ENCODE assay signal across 10 cellular contexts in genomic region chr2:169478339-169478738, GRCh38. TPM values are rescaled to one million over a fixed set of nuclear protein-coding genes. Genes with fewer than 3 reads are reported as not detected.
DNase-seq lines count a peak whose midpoint lies in the region; ATAC-seq and TF ChIP-seq lines count a peak whose summit lies in the region.
"Had no signal": no experiment of that assay in that cellular context is flagged by ENCODE, and none has a peak within 500 bp of the region (broad histone marks: within the 10 kb centered on the region; RNA-seq: fewer than 3 reads in every experiment).

No MANE protein-coding gene starts in this region.

- peak overlapping the region; percentile 95 for H4K5ac ChIP-seq in IMR-90 (ENCODE audit: low read depth, low read length)

- H3K36me3 Mint-ChIP-seq in activated T-helper 2 cell treated with anti-CD3 and anti-CD28 coated beads, Interferon-gamma antibody, Interleukin-2, Interleukin-4, amounts not matched to agents 10 μg/mL and 5 μg/mL and 100 μg/mL, durations not matched to agents 14 hours and 24 hours and 36 hours (ENCODE audit: low read depth) = no peaks in the 10 kb centered on the region

- intact Hi-C loops in IMR-90 (cut with micrococcal nuclease) = loop anchor here (2.0 kb wide), 1 partner anchor 320 kb away; the partner anchor contains the start of gene SSB
- intact Hi-C loops in activated T-helper 2 cell treated with anti-CD3 and anti-CD28 coated beads, Interferon-gamma antibody, Interleukin-2, Interleukin-4, amounts not matched to agents 10 μg/mL and 5 μg/mL and 100 μg/mL, durations not matched to agents 14 hours and 24 hours and 36 hours (cut with micrococcal nuclease) = no loop called here
- intact Hi-C loops in right cardiac atrium (cut with DNase I) = no loop called here
- intact Hi-C loops in sigmoid colon (cut with DNase I) = loop anchor here (10.0 kb wide), 1 partner anchor 76 kb away; no protein-coding TSS in a partner anchor

- H4K91ac ChIP-seq in IMR-90 (ENCODE audit: insufficient read depth, low read depth, low read length) = no peak overlapping the region

- H3K18ac ChIP-seq in IMR-90 (ENCODE audit: low read depth, low read length) = no peak overlapping the region

- no peak for TF ChIP-seq EP300 in sigmoid colon (IDR thresholded peaks at IDR 0.05)

- H2BK120ac ChIP-seq in IMR-90 (ENCODE audit: low read depth, low read length) = no peak overlapping the region

- ATAC-seq in IMR-90 (ENCODE audit: low read depth) (no peak), right cardiac atrium (peak; percentile 36 to 51), GM21576 (IDR thresholded peaks at IDR 0.05; ENCODE audit: unreplicated experiment) (no peak), GM21717 (IDR thresholded peaks at IDR 0.05; ENCODE audit: unreplicated experiment) (no peak)

- H3K9me3 ChIP-seq in IMR-90 (ENCODE audit: control insufficient read depth, insufficient read depth, low read length) = no peaks in the 10 kb centered on the region
- H3K9me3 ChIP-seq in right cardiac atrium (ENCODE audit: control insufficient read depth, low read length) = no peaks in the 10 kb centered on the region
- H3K9me3 ChIP-seq in sigmoid colon = no peaks in the 10 kb centered on the region
- no peaks in the 10 kb centered on the region for H3K9me3 ChIP-seq in HAP-1

- H3K4me3 Mint-ChIP-seq in activated T-helper 2 cell treated with anti-CD3 and anti-CD28 coated beads, Interferon-gamma antibody, Interleukin-2, Interleukin-4, amounts not matched to agents 10 μg/mL and 5 μg/mL and 100 μg/mL, durations not matched to agents 14 hours and 24 hours and 36 hours (ENCODE audit: low read depth) = peak overlapping the region; percentile 88

- no peaks in the 10 kb centered on the region for H3K9me3 Mint-ChIP-seq in activated T-helper 2 cell treated with anti-CD3 and anti-CD28 coated beads, Interferon-gamma antibody, Interleukin-2, Interleukin-4, amounts not matched to agents 10 μg/mL and 5 μg/mL and 100 μg/mL, durations not matched to agents 14 hours and 24 hours and 36 hours

- H3K56ac ChIP-seq in IMR-90 (ENCODE audit: extremely low read depth, insufficient read depth, low read length) = no peak overlapping the region

- no TSS peak for BruUV-seq in IMR-90 (replicated peaks; lab: Mats Ljungman, UMichigan)

- H3K36me3 ChIP-seq in IMR-90 (ENCODE audit: control insufficient read depth, insufficient read depth, low read length) (no peaks in the 10 kb centered on the region), sigmoid colon (peaks cover 0 to 15% (median 2%) of the 10 kb centered on the region in 4 donors), HAP-1 (replicated peaks) (no peaks in the 10 kb centered on the region)

- no peak overlapping the region for H2AK9ac ChIP-seq in IMR-90 (replicated peaks; ENCODE audit: low read depth, low read length, poor library complexity)

- H2BK15ac ChIP-seq in IMR-90 (ENCODE audit: low read depth, low read length) = no peak overlapping the region

- H3K14ac ChIP-seq in IMR-90 (replicated peaks; ENCODE audit: low read depth, low read length) = no peak overlapping the region

- no peak for TF ChIP-seq CTCF in IMR-90 (conservative IDR thresholded peaks at IDR 0.05; ENCODE audit: low read depth, low read length)
- TF ChIP-seq CTCF in sigmoid colon (IDR thresholded peaks at IDR 0.05) = no peak

- no peak overlapping the region for H3K9ac ChIP-seq in IMR-90 (ENCODE audit: low read depth, low read length)

- no peak overlapping the region for H2AK5ac ChIP-seq in IMR-90 (ENCODE audit: low read depth, low read length)

- no peak for TF ChIP-seq RAD21 in IMR-90 (IDR thresholded peaks at IDR 0.05; ENCODE audit: low read length)

- H3K9me1 ChIP-seq in IMR-90 (ENCODE audit: insufficient read depth, low read length) = 0 out of 2 replicates have a peak, but pooled peaks cover 8% of the 10 kb centered on the region

- no peak overlapping the region for H3K4me3 ChIP-seq in IMR-90 (ENCODE audit: insufficient read depth, low read depth, low read length)
- no peak overlapping the region for H3K4me3 ChIP-seq in right cardiac atrium (ENCODE audit: low read length)
- no peak overlapping the region for H3K4me3 ChIP-seq in sigmoid colon
- no peak overlapping the region for H3K4me3 ChIP-seq in HAP-1

- H3K4me1 ChIP-seq in IMR-90 (ENCODE audit: control insufficient read depth, insufficient read depth, low read length) (peaks cover 8% of the 10 kb centered on the region), right cardiac atrium (ENCODE audit: control insufficient read depth, insufficient read depth, low read length) (no peaks in the 10 kb centered on the region), sigmoid colon (peaks cover 0 to 7% (median 4%) of the 10 kb centered on the region in 4 donors), HAP-1 (peaks cover 5% of the 10 kb centered on the region; the same call in 1 of the 2 replicates)

- H3K4ac ChIP-seq in IMR-90 (ENCODE audit: low read depth, low read length) = no peak overlapping the region

- no peaks in the 10 kb centered on the region for H3K27me3 ChIP-seq in IMR-90 (ENCODE audit: control insufficient read depth, insufficient read depth, low read length)
- H3K27me3 ChIP-seq in right cardiac atrium (ENCODE audit: control insufficient read depth, insufficient read depth) = no peaks in the 10 kb centered on the region
- no peaks in the 10 kb centered on the region for H3K27me3 ChIP-seq in sigmoid colon
- H3K27me3 ChIP-seq in HAP-1 (ENCODE audit: low read depth) = no peaks in the 10 kb centered on the region

- no peak overlapping the region for H2BK5ac ChIP-seq in IMR-90 (ENCODE audit: low read depth, low read length, poor library complexity, severe bottlenecking)

- H4K20me1 ChIP-seq in IMR-90 (ENCODE audit: insufficient read depth, low read length) = no peaks in the 10 kb centered on the region

- H3K4me2 ChIP-seq in IMR-90 (ENCODE audit: low read depth, low read length) = no peak overlapping the region; the same call in 1 of the 2 replicates

- no peak overlapping the region for H3K23ac ChIP-seq in IMR-90 (ENCODE audit: low read depth, low read length)

- DNase-seq in IMR-90 = peak; percentile 58
- no peak for DNase-seq in activated T-helper 2 cell treated with anti-CD3 and anti-CD28 coated beads, Interferon-gamma antibody, Interleukin-2, Interleukin-4, amounts not matched to agents 10 μg/mL and 5 μg/mL and 100 μg/mL, durations not matched to agents 14 hours and 24 hours and 36 hours (ENCODE audit: low spot score)
- peak in 2 of 3 donors; percentile 24 to 42 for DNase-seq in right cardiac atrium
- no peak for DNase-seq in sigmoid colon
- DNase-seq in HAP-1 (ENCODE audit: low spot score in 2 of 2) = no peak
- DNase-seq: left colon, NCI-H1105 had no signal

- H2BK20ac ChIP-seq in IMR-90 (ENCODE audit: low read depth, low read length) = no peak overlapping the region

- no CpG with 5 or more reads among the region's 3 CpGs for WGBS in IMR-90 (ENCODE audit: extremely low coverage in 2 of 2, insufficient read length in 1 of 2), 2 experiments
- WGBS in right cardiac atrium = 36% methylated on average over 3 of the region's 3 CpGs
- WGBS in sigmoid colon, 2 donors = 68 to 75% methylated on average over 3 of the region's 3 CpGs

- no peak overlapping the region for H3K27ac ChIP-seq in IMR-90 (ENCODE audit: insufficient read depth, low read length)
- no peak overlapping the region for H3K27ac ChIP-seq in right cardiac atrium (ENCODE audit: low read length)
- peak overlapping the region in 3 of 4 donors; percentile 82 to 84 (median 83) for H3K27ac ChIP-seq in sigmoid colon
- H3K27ac ChIP-seq: SK-N-MC had no signal

- peak overlapping the region; percentile 97 for H2AFZ ChIP-seq in IMR-90 (replicated peaks; ENCODE audit: low read length, poor library complexity)

- in situ Hi-C loops in IMR-90 (cut with MboI; ENCODE audit: low sequenced_read_pairs) (no loop called here), HAP-1 (cut with MboI; ENCODE audit: low sequenced_read_pairs) (no loop called here)

- peak overlapping the region; percentile 91 to 98; a peak in 2 of 4 replicates for H4K8ac ChIP-seq in IMR-90 (ENCODE audit: low read depth in 2 of 2, low read length in 2 of 2)

- H3K27ac Mint-ChIP-seq in activated T-helper 2 cell treated with anti-CD3 and anti-CD28 coated beads, Interferon-gamma antibody, Interleukin-2, Interleukin-4, amounts not matched to agents 10 μg/mL and 5 μg/mL and 100 μg/mL, durations not matched to agents 14 hours and 24 hours and 36 hours = no peak overlapping the region

- H3K79me1 ChIP-seq in IMR-90 (ENCODE audit: low read depth in 1 of 2, low read length in 2 of 2) = peaks cover 0 to 14% of the 10 kb centered on the region in 2 experiments; a peak in 2 of 4 replicates

- no peak for TF ChIP-seq POLR2A in IMR-90 (IDR thresholded peaks at IDR 0.05; ENCODE audit: low read depth, low read length)
- TF ChIP-seq POLR2A in sigmoid colon (IDR thresholded peaks at IDR 0.05) = no peak

- dilution Hi-C loops in IMR-90 (cut with HindIII; ENCODE audit: low sequenced_read_pairs, unreplicated experiment) = no loop called here

- H3K27me3 Mint-ChIP-seq in activated T-helper 2 cell treated with anti-CD3 and anti-CD28 coated beads, Interferon-gamma antibody, Interleukin-2, Interleukin-4, amounts not matched to agents 10 μg/mL and 5 μg/mL and 100 μg/mL, durations not matched to agents 14 hours and 24 hours and 36 hours (ENCODE audit: low read depth) = no peaks in the 10 kb centered on the region

- POLR2A ChIA-PET in IMR-90 (lab: Charles Lee; ENCODE audit: unreplicated experiment) = no interaction called here

- CTCF ChIA-PET in IMR-90 (lab: Yijun Ruan, JAX) = interaction anchor here (1.2 kb wide), 1 partner anchor 16 kb away, joined by 9 read pairs; no protein-coding TSS in a partner anchor

- H3K4me1 Mint-ChIP-seq in activated T-helper 2 cell treated with anti-CD3 and anti-CD28 coated beads, Interferon-gamma antibody, Interleukin-2, Interleukin-4, amounts not matched to agents 10 μg/mL and 5 μg/mL and 100 μg/mL, durations not matched to agents 14 hours and 24 hours and 36 hours (ENCODE audit: low read depth) = peaks cover 12% of the 10 kb centered on the region

RNA-seq across cellular contexts. Expression of gene BBS5, which starts 1.0 kb away (rescaled TPM):
- 1.4 and 1.9 TPM in 2 replicates for total RNA-seq in IMR-90 (2012; rRNA removed)
- 4.1 and 4.4 TPM in 2 replicates for polyA plus RNA-seq in IMR-90 (2012; rRNA removed)
- 5.0 and 5.7 TPM in 2 replicates for polyA plus RNA-seq in IMR-90 (2012; cell fraction: cytosol; rRNA removed)
- polyA plus RNA-seq in IMR-90 (2012; cell fraction: nucleus; rRNA removed; ENCODE audit: low replicate concordance) = 11.6 and 17.6 TPM in 2 replicates
- total RNA-seq in activated T-helper 2 cell treated with anti-CD3 and anti-CD28 coated beads, Interferon-gamma antibody, Interleukin-2, Interleukin-4, amounts not matched to agents 10 μg/mL and 5 μg/mL and 100 μg/mL, durations not matched to agents 14 hours and 24 hours and 36 hours = 3.2 and 3.3 TPM in 2 replicates
- total RNA-seq in right cardiac atrium = 1 to 10 TPM; 8.3 to 9.6 (median 8.9) TPM
- 8.0 TPM for polyA plus RNA-seq in right cardiac atrium
- total RNA-seq in sigmoid colon = 1 to 10 TPM; 8.2 to 9.5 (median 9.2) TPM
- polyA plus RNA-seq in sigmoid colon = 1 to 10 TPM in 2 of 3 donors, under 1 TPM in 1; 0.92 to 2.3 (median 1.2) TPM

RNA-seq across cellular contexts. Expression of gene KLHL41, which starts 31.2 kb away (rescaled TPM):
- total RNA-seq in IMR-90 (2012; rRNA removed) (0.18 and 0.28 TPM in 2 replicates), right cardiac atrium (100 to 1,000 TPM in 1 of 4 donors, 10 to 100 TPM in 3; 82.1 to 165 (median 88.6) TPM), sigmoid colon (1 to 10 TPM; 1.5 to 3.2 (median 1.9) TPM)
- polyA plus RNA-seq in IMR-90 (2012; rRNA removed) (0.10 TPM in 2 replicates), right cardiac atrium (62.2 TPM), sigmoid colon (under 1 TPM in 2 of 3 donors, not detected in 1; 0.17 to 0.60 TPM)
- polyA plus RNA-seq in IMR-90 (2012; cell fraction: cytosol; rRNA removed) = 0.01 TPM in 2 replicates
- polyA plus RNA-seq in IMR-90 (2012; cell fraction: nucleus; rRNA removed; ENCODE audit: low replicate concordance) = 0.07 and 0.19 TPM in 2 replicates
- total RNA-seq in activated T-helper 2 cell treated with anti-CD3 and anti-CD28 coated beads, Interferon-gamma antibody, Interleukin-2, Interleukin-4, amounts not matched to agents 10 μg/mL and 5 μg/mL and 100 μg/mL, durations not matched to agents 14 hours and 24 hours and 36 hours = 0.14 TPM in 1 of 2 replicates, not detected in the other

Comparison
In these comparisons a context has a peak if more than half of its experiments do, and no peak if none do; other contexts are left out.
1. ATAC-seq: peak in right cardiac atrium (2 of 2); none in IMR-90 (single experiment), GM21576 (single experiment) and GM21717 (single experiment).
2. DNase-seq: peak in IMR-90 (single experiment) and right cardiac atrium (2 of 3); none in activated T-helper 2 cell treated with anti-CD3 and anti-CD28 coated beads, Interferon-gamma antibody, Interleukin-2, Interleukin-4, amounts not matched to agents 10 μg/mL and 5 μg/mL and 100 μg/mL, durations not matched to agents 14 hours and 24 hours and 36 hours (single experiment), sigmoid colon (single experiment) and HAP-1 (0 of 2).
3. H3K27ac ChIP-seq: peak in sigmoid colon (3 of 4); none in IMR-90 (single experiment) and right cardiac atrium (single experiment).
4. RNA of gene KLHL41, which starts 31.2 kb away (total RNA-seq): 82.1 to 165 TPM in right cardiac atrium; 1.5 to 3.2 TPM in sigmoid colon, 0.18 to 0.28 TPM in IMR-90 and 0.14 TPM in activated T-helper 2 cell treated with anti-CD3 and anti-CD28 coated beads, Interferon-gamma antibody, Interleukin-2, Interleukin-4, amounts not matched to agents 10 μg/mL and 5 μg/mL and 100 μg/mL, durations not matched to agents 14 hours and 24 hours and 36 hours; every median in the first group is over 10 times any median in the second.
5. intact Hi-C loops: an anchor here in IMR-90 (2.0 kb wide) and sigmoid colon (10.0 kb wide); none called in activated T-helper 2 cell treated with anti-CD3 and anti-CD28 coated beads, Interferon-gamma antibody, Interleukin-2, Interleukin-4, amounts not matched to agents 10 μg/mL and 5 μg/mL and 100 μg/mL, durations not matched to agents 14 hours and 24 hours and 36 hours and right cardiac atrium.